33 cellular contexts compared by ENCODE assay signal in the genomic region with DNA sequence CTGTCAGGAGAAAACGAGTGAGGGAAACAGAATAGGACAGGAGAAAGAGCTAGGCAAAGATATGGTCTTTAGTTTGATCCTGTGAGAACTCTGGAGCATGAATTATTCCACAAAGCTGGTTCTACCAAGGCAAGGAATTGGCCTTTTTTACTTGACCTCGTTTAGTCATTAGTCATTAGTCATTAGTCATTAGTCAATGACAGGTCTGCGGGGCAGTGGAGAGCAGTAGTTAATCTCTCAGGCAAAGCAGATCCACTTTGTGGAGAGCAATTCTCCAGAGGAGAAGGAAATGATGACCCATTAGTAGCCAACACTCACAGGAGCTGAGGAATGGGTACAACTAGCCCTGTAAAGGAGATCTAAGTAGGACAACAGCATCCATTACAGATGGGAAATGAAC. TPM values are rescaled to one million over a fixed set of nuclear protein-coding genes. Genes with fewer than 3 reads are reported as not detected.
DNase-seq lines count a peak whose midpoint lies in the region; TF ChIP-seq lines count a peak whose summit lies in the region.
"Had no signal": no experiment of that assay in that cellular context is flagged by ENCODE, and none has a peak within 500 bp of the region (broad histone marks: within the 10 kb centered on the region; RNA-seq: fewer than 3 reads in every experiment).

No MANE protein-coding gene starts in this region.

- H3K4me3 ChIP-seq in mammary epithelial cell (replicated peaks in 1 of 3; ENCODE audit: insufficient read depth in 1 of 3, low read depth in 2 of 3, low read length in 3 of 3): no peak overlapping the region
- no peak overlapping the region for H3K4me3 ChIP-seq in fibroblast of villous mesenchyme (ENCODE audit: low read depth, low read length)
- H3K4me3 ChIP-seq in retinal pigment epithelial cell (ENCODE audit: low read length): no peak overlapping the region
- no peak overlapping the region for H3K4me3 ChIP-seq in neural progenitor cell
- H3K4me3 ChIP-seq: lower lobe of right lung, mucosa of descending colon, psoas muscle, thyroid gland, uterus had no signal

- H3K9ac ChIP-seq in mammary epithelial cell (ENCODE audit: insufficient read depth, low read length) (no peak overlapping the region), neural progenitor cell (no peak overlapping the region)

- H3K4me2 ChIP-seq in mammary epithelial cell (ENCODE audit: insufficient read depth, low read depth, low read length) (no peak overlapping the region), neural progenitor cell (no peak overlapping the region)

- no peaks in the 10 kb centered on the region for H3F3A ChIP-seq in neural progenitor cell (ENCODE audit: low read depth)

- CTCF ChIA-PET in mammary epithelial cell (lab: Charles Lee; ENCODE audit: low non-redundant PET) (interaction anchor here (0.6 kb wide), 1 partner anchor 47 kb away, joined by 6 read pairs; no protein-coding TSS in a partner anchor), MCF 10A (lab: Yijun Ruan, JAX) (no interaction called here)

- H3K27me3 ChIP-seq in mammary epithelial cell (ENCODE audit: insufficient read depth, low read length) (no peaks in the 10 kb centered on the region), neural progenitor cell (peaks cover 16% of the 10 kb centered on the region)
- H3K27me3 ChIP-seq: thyroid gland, uterus had no signal

- H3K36me3 ChIP-seq in mammary epithelial cell (ENCODE audit: insufficient read depth, low read length): no peaks in the 10 kb centered on the region
- H3K36me3 ChIP-seq in neural progenitor cell: no peaks in the 10 kb centered on the region
- H3K36me3 ChIP-seq: lower lobe of right lung, thyroid gland, uterus had no signal

- intact Hi-C loops in mammary epithelial cell (cut with micrococcal nuclease): no loop called here
- intact Hi-C loops in MCF 10A (cut with micrococcal nuclease): no loop called here

- TF ChIP-seq CTCF in mammary epithelial cell (conservative IDR thresholded peaks at IDR 0.05 in 1 of 2, IDR thresholded peaks at IDR 0.05 in 1 of 2; ENCODE audit: extremely low read depth in 1 of 2, insufficient read depth in 1 of 2, low read depth in 1 of 2, low read length in 2 of 2): no peak
- TF ChIP-seq CTCF in MCF 10A (IDR thresholded peaks at IDR 0.05; ENCODE audit: unreplicated experiment): no peak
- TF ChIP-seq CTCF in fibroblast of villous mesenchyme (IDR thresholded peaks at IDR 0.05; ENCODE audit: insufficient read depth, low read depth, low read length): no peak
- TF ChIP-seq CTCF in retinal pigment epithelial cell (conservative IDR thresholded peaks at IDR 0.05; ENCODE audit: low read depth, low read length): no peak
- TF ChIP-seq CTCF in neural progenitor cell (IDR thresholded peaks at IDR 0.05): no peak

- no TSS peak for BruUV-seq in mammary epithelial cell (replicated peaks; lab: Mats Ljungman, UMichigan)
- no TSS peak for BruUV-seq in MCF 10A (replicated peaks; lab: Mats Ljungman, UMichigan)

- no peaks in the 10 kb centered on the region for H3K36me3 Mint-ChIP-seq in MCF 10A (ENCODE audit: insufficient read depth, unreplicated experiment)
- H3K36me3 Mint-ChIP-seq in neural progenitor cell: no peaks in the 10 kb centered on the region
- H3K36me3 Mint-ChIP-seq: CD14-positive monocyte; natural killer cell treated with Interleukin-12 subunit alpha and Interleukin-12 subunit beta and Interleukin-15 and Interleukin-18, amount 100 ng/mL, for 72 hours; WTC11 had no signal

- H3K27me3 Mint-ChIP-seq in MCF 10A (ENCODE audit: insufficient read depth, unreplicated experiment): no peaks in the 10 kb centered on the region
- peaks cover 12% of the 10 kb centered on the region for H3K27me3 Mint-ChIP-seq in neural progenitor cell (ENCODE audit: insufficient read depth, low read depth)

- H3K4me3 Mint-ChIP-seq in MCF 10A (ENCODE audit: unreplicated experiment): no peak overlapping the region
- no peak overlapping the region for H3K4me3 Mint-ChIP-seq in neural progenitor cell
- H3K4me3 Mint-ChIP-seq: activated CD4-positive, alpha-beta T cell treated with anti-CD3 and anti-CD28 coated beads, Interleukin-2, amount 10 ng/mL, durations not matched to agents 7 days and 5 days; activated T-cell treated with anti-CD3 and anti-CD28 coated beads, Interleukin-2, amount 50 U/mL, for 24 hours; endodermal cell; natural killer cell treated with Interleukin-12 subunit alpha and Interleukin-12 subunit beta and Interleukin-15 and Interleukin-18, amount 100 ng/mL, for 72 hours; WTC11 had no signal

- H3K4me1 Mint-ChIP-seq in MCF 10A (ENCODE audit: insufficient read depth, unreplicated experiment) (peaks cover 7% of the 10 kb centered on the region), neural progenitor cell (no peaks in the 10 kb centered on the region)
- H3K4me1 Mint-ChIP-seq: activated CD4-positive, alpha-beta T cell treated with anti-CD3 and anti-CD28 coated beads, Interleukin-2, amount 10 ng/mL, durations not matched to agents 7 days and 5 days; CD14-positive monocyte; endodermal cell; WTC11 had no signal

- H3K9me3 ChIP-seq in mammary epithelial cell (replicated peaks; ENCODE audit: insufficient read depth, low read length) (no peaks in the 10 kb centered on the region), neural progenitor cell (ENCODE audit: low read depth) (no peaks in the 10 kb centered on the region)
- H3K9me3 ChIP-seq: lower lobe of right lung, mucosa of descending colon, psoas muscle, thyroid gland, uterus had no signal

- H2AFZ ChIP-seq in mammary epithelial cell (ENCODE audit: low read depth, low read length): no peak overlapping the region
- H2AFZ ChIP-seq in neural progenitor cell (replicated peaks): no peak overlapping the region

- H3K4me1 ChIP-seq in mammary epithelial cell (ENCODE audit: insufficient read depth, low read length) (peaks cover 7% of the 10 kb centered on the region), neural progenitor cell (no peaks in the 10 kb centered on the region)
- H3K4me1 ChIP-seq: lower lobe of right lung, psoas muscle, thyroid gland, uterus had no signal

- no peaks in the 10 kb centered on the region for H4K20me1 ChIP-seq in mammary epithelial cell (ENCODE audit: insufficient read depth, low read length)
- H4K20me1 ChIP-seq in neural progenitor cell (ENCODE audit: low read depth): no peaks in the 10 kb centered on the region

- DNase-seq in mammary epithelial cell: peak; percentile 52
- DNase-seq in MCF 10A (ENCODE audit: unreplicated experiment): no peak
- DNase-seq in amniotic epithelial cell (ENCODE audit: low read depth): peak; percentile 72
- DNase-seq in fibroblast of villous mesenchyme (ENCODE audit: low read depth): peak; percentile 25
- DNase-seq in retinal pigment epithelial cell (ENCODE audit: low read depth): peak; percentile 12
- DNase-seq in neural progenitor cell (ENCODE audit: low spot score): no peak
- no peak for DNase-seq in activated effector memory CD4-positive, alpha-beta T cell treated with Interleukin-2 at 50 U/mL for 16 hours
- no peak for DNase-seq in NK-92 (lab: John Stamatoyannopoulos, UW; ENCODE audit: unreplicated experiment)
- DNase-seq: 8988T; activated CD4-positive, alpha-beta T cell treated with anti-CD3 and anti-CD28 coated beads, Interleukin-2, amount 10 ng/mL, durations not matched to agents 7 days and 5 days; activated gamma-delta T cell; activated T-cell treated with anti-CD3 and anti-CD28 coated beads, Interleukin-2, amount 50 U/mL, for 24 hours; Calu3; cerebellar nuclear complex; dermis blood vessel endothelial cell; DND-41; endodermal cell; H7; kidney; lower lobe of right lung; mucosa of descending colon; MV-4-11; NCI-H2107; NCI-H748 treated with DMSO at 0.1 percent for 48 hours; psoas muscle; RPMI8226; stimulated activated CD4-positive, alpha-beta T cell treated with anti-CD3 and anti-CD28 coated beads, Interleukin-4, amount 100 ng/mL, for 1 hour; T-helper 1 cell; thyroid gland; uterus had no signal

- H3K27ac ChIP-seq in mammary epithelial cell (ENCODE audit: insufficient read depth, low read depth, low read length): no peak overlapping the region
- no peak overlapping the region for H3K27ac ChIP-seq in neural progenitor cell
- H3K27ac ChIP-seq: lower lobe of right lung, psoas muscle, thyroid gland, uterus had no signal

- in situ Hi-C loops in mammary epithelial cell (cut with MboI; ENCODE audit: low sequenced_read_pairs in 2 of 2): no loop called here

- 26% methylated on average over 3 of the region's 3 CpGs for WGBS in mammary epithelial cell (ENCODE audit: low coverage, missing lambda C conversion rate)

- no peaks in the 10 kb centered on the region for H3K9me3 Mint-ChIP-seq in MCF 10A (ENCODE audit: unreplicated experiment)
- no peaks in the 10 kb centered on the region for H3K9me3 Mint-ChIP-seq in neural progenitor cell
- H3K9me3 Mint-ChIP-seq: activated CD4-positive, alpha-beta T cell treated with anti-CD3 and anti-CD28 coated beads, Interleukin-2, amount 10 ng/mL, durations not matched to agents 7 days and 5 days; activated T-cell treated with anti-CD3 and anti-CD28 coated beads, Interleukin-2, amount 50 U/mL, for 24 hours; endodermal cell; natural killer cell treated with Interleukin-12 subunit alpha and Interleukin-12 subunit beta and Interleukin-15 and Interleukin-18, amount 100 ng/mL, for 72 hours; WTC11 had no signal

- no peak overlapping the region for H3K27ac Mint-ChIP-seq in MCF 10A (ENCODE audit: low read depth, unreplicated experiment)
- H3K27ac Mint-ChIP-seq in neural progenitor cell: no peak overlapping the region
- H3K27ac Mint-ChIP-seq: activated CD4-positive, alpha-beta T cell treated with anti-CD3 and anti-CD28 coated beads, Interleukin-2, amount 10 ng/mL, durations not matched to agents 7 days and 5 days; activated T-cell treated with anti-CD3 and anti-CD28 coated beads, Interleukin-2, amount 50 U/mL, for 24 hours; CD14-positive monocyte; endodermal cell; natural killer cell treated with Interleukin-12 subunit alpha and Interleukin-12 subunit beta and Interleukin-15 and Interleukin-18, amount 100 ng/mL, for 72 hours; WTC11 had no signal

- dilution Hi-C loops in mammary epithelial cell (cut with HindIII; ENCODE audit: low sequenced_read_pairs): no loop called here

- H3K79me2 ChIP-seq in mammary epithelial cell (ENCODE audit: insufficient read depth, low read length) (no peaks in the 10 kb centered on the region), neural progenitor cell (ENCODE audit: low read depth) (no peaks in the 10 kb centered on the region)

- POLR2A ChIA-PET in MCF 10A (lab: Yijun Ruan, JAX): interaction anchor here (0.6 to 1.6 kb wide), 3 partner anchors 11 to 35 kb away, joined by 3 to 4 read pairs (median 4); a partner anchor contains a TSS

RNA-seq across cellular contexts. Expression of a gene that starts 22.0 kb away (rescaled TPM):
- total RNA-seq in mammary epithelial cell (10 to 100 TPM; 32.0 to 39.9 TPM), MCF 10A (2022) (25.6 and 25.9 TPM in 2 replicates), fibroblast of villous mesenchyme (31.1 and 33.8 TPM in 2 replicates), neural progenitor cell (ENCODE audit: low replicate concordance) (10.1 and 14.6 TPM in 2 replicates)
- polyA plus RNA-seq in mammary epithelial cell: 17.4 TPM
- polyA minus RNA-seq in mammary epithelial cell: 20.9 TPM

RNA-seq across cellular contexts. Expression of a gene that starts 35.9 kb away (rescaled TPM):
- total RNA-seq in mammary epithelial cell: 10 to 100 TPM; 14.8 to 15.9 TPM
- 17.4 TPM for polyA plus RNA-seq in mammary epithelial cell
- 49.8 TPM for polyA minus RNA-seq in mammary epithelial cell
- 11.3 and 12.9 TPM in 2 replicates for total RNA-seq in MCF 10A (2022)
- 10.3 and 12.5 TPM in 2 replicates for total RNA-seq in fibroblast of villous mesenchyme
- 17.6 TPM in 2 replicates for total RNA-seq in neural progenitor cell (ENCODE audit: low replicate concordance)

RNA-seq across cellular contexts. Expression of a gene that starts 50.0 kb away (rescaled TPM):
- total RNA-seq in mammary epithelial cell: 10 to 100 TPM; 45.2 to 49.9 TPM
- polyA plus RNA-seq in mammary epithelial cell: 53.9 TPM
- 51.4 TPM for polyA minus RNA-seq in mammary epithelial cell
- 13.6 and 30.2 TPM in 2 replicates for total RNA-seq in MCF 10A (2022)
- total RNA-seq in fibroblast of villous mesenchyme: 0.64 and 1.7 TPM in 2 replicates
- total RNA-seq in neural progenitor cell (ENCODE audit: low replicate concordance): 1.1 TPM in 1 of 2 replicates, not detected in the other
- total RNA-seq: activated CD4-positive, alpha-beta T cell treated with anti-CD3 and anti-CD28 coated beads, Interleukin-2, amount 10 ng/mL, durations not matched to agents 7 days and 5 days; endodermal cell had no signal
- polyA plus RNA-seq: CD14-positive monocyte had no signal

Comparison
In these comparisons a context has a peak if more than half of its experiments do, and no peak if none do; other contexts are left out.
1. DNase-seq: peak in mammary epithelial cell (single experiment), amniotic epithelial cell (single experiment), fibroblast of villous mesenchyme (single experiment) and retinal pigment epithelial cell (single experiment); none in MCF 10A (single experiment), neural progenitor cell (single experiment), activated effector memory CD4-positive, alpha-beta T cell treated with Interleukin-2 at 50 U/mL for 16 hours (single experiment) and NK-92 (single experiment).